Comparison of ENCODE assay signal across 3 cellular contexts in genomic region chr7:23724113-23724512, GRCh38. TPM values are rescaled to one million over a fixed set of nuclear protein-coding genes. Genes with fewer than 3 reads are reported as not detected.
"Had no signal": no experiment of that assay in that cellular context is flagged by ENCODE, and none has a peak within 500 bp of the region (broad histone marks: within the 10 kb centered on the region; RNA-seq: fewer than 3 reads in every experiment).

No MANE protein-coding gene starts in this region.

RNA-seq across cellular contexts. Expression of gene STK31, which starts 14.1 kb away (rescaled TPM):
- total RNA-seq: left ventricle myocardium inferior, smooth muscle cell had no signal
- polyA plus RNA-seq: mammary epithelial cell, smooth muscle cell had no signal
